ENCODE assay signal across 1 cellular context in genomic region chr2:73828818-73829570, GRCh38.
TF ChIP-seq lines count a peak whose summit lies in the region.

Gene STAMBP, plus strand, starts transcription at chr2:73828961. Its CDS starts 1,896 bp downstream, at chr2:73830857.

TF ChIP-seq in HepG2, 621 proteins besides CTCF, POLR2A, EP300 and RAD21 (continued from another document and continues in another):
- TF ChIP-seq CEBPZ (IDR thresholded peaks at IDR 0.05; ENCODE audit: low read length) = no peak
- TF ChIP-seq IKZF5 (CRISPR knock-in tag; IDR thresholded peaks at IDR 0.05) = peak; percentile 74
- no peak for TF ChIP-seq ZNF205 (CRISPR knock-in tag; IDR thresholded peaks at IDR 0.05)
- no peak for TF ChIP-seq NCOR1 (IDR thresholded peaks at IDR 0.05; ENCODE audit: borderline replicate concordance, low read length)
- peak; percentile 91 for TF ChIP-seq ZSCAN31 (CRISPR knock-in tag; IDR thresholded peaks at IDR 0.05; ENCODE audit: low read depth)
- TF ChIP-seq GTF3A (CRISPR knock-in tag; conservative IDR thresholded peaks at IDR 0.05) = no peak
- no peak for TF ChIP-seq JDP2 (CRISPR knock-in tag; IDR thresholded peaks at IDR 0.05; ENCODE audit: borderline replicate concordance)
- TF ChIP-seq MLX (CRISPR knock-in tag; IDR thresholded peaks at IDR 0.05) = no peak
- no peak for TF ChIP-seq DDIT3 (CRISPR knock-in tag; IDR thresholded peaks at IDR 0.05)
- no peak for TF ChIP-seq ZNF382 (CRISPR knock-in tag; IDR thresholded peaks at IDR 0.05; ENCODE audit: borderline replicate concordance)
- TF ChIP-seq ZNF232 (CRISPR knock-in tag; IDR thresholded peaks at IDR 0.05; ENCODE audit: borderline replicate concordance) = peak; percentile 70
- 0 out of 2 replicates have a peak, but pooled peaks have one; percentile 33 for TF ChIP-seq ZNF136 (CRISPR knock-in tag; IDR thresholded peaks at IDR 0.05; ENCODE audit: low read depth)
- TF ChIP-seq HMGA1 (CRISPR knock-in tag; conservative IDR thresholded peaks at IDR 0.05) = no peak
- no peak for TF ChIP-seq CENPT (CRISPR knock-in tag; IDR thresholded peaks at IDR 0.05; ENCODE audit: low read depth)
- peak; percentile 87 for TF ChIP-seq KDM5A (IDR thresholded peaks at IDR 0.05; ENCODE audit: borderline replicate concordance, low read length)
- TF ChIP-seq ZMYM3 (CRISPR knock-in tag; IDR thresholded peaks at IDR 0.05) = 0 out of 2 replicates have a peak, but pooled peaks have one; percentile 11
- peak; percentile 85 for TF ChIP-seq ZNF501 (CRISPR knock-in tag; IDR thresholded peaks at IDR 0.05)
- TF ChIP-seq ZNF703 (CRISPR knock-in tag; IDR thresholded peaks at IDR 0.05; ENCODE audit: borderline replicate concordance) = no peak
- TF ChIP-seq ELK4 (CRISPR knock-in tag; IDR thresholded peaks at IDR 0.05; ENCODE audit: borderline replicate concordance) = no peak
- TF ChIP-seq SMAD9 (CRISPR knock-in tag; IDR thresholded peaks at IDR 0.05) = no peak
- peak; percentile 40; the same call in 1 of the 2 replicates for TF ChIP-seq ERF (CRISPR knock-in tag; IDR thresholded peaks at IDR 0.05)
- TF ChIP-seq ZNF138 (CRISPR knock-in tag; IDR thresholded peaks at IDR 0.05; ENCODE audit: low read depth) = peak; percentile 85; the same call in 1 of the 2 replicates
- peak; percentile 89 for TF ChIP-seq BRD4 (CRISPR knock-in tag; IDR thresholded peaks at IDR 0.05)
- TF ChIP-seq ZXDC (CRISPR knock-in tag; IDR thresholded peaks at IDR 0.05) = no peak; the same call in 1 of the 2 replicates
- TF ChIP-seq GATAD2A (CRISPR knock-in tag; IDR thresholded peaks at IDR 0.05) = no peak
- TF ChIP-seq ZSCAN12 (CRISPR knock-in tag; IDR thresholded peaks at IDR 0.05) = no peak
- TF ChIP-seq ATF7-NPFF (CRISPR knock-in tag; IDR thresholded peaks at IDR 0.05; ENCODE audit: low read depth) = peak; percentile 71
- 0 out of 2 replicates have a peak, but pooled peaks have one; percentile 11 for TF ChIP-seq ATF3 (CRISPR knock-in tag; IDR thresholded peaks at IDR 0.05)
- TF ChIP-seq KDM2A (CRISPR knock-in tag; IDR thresholded peaks at IDR 0.05; ENCODE audit: borderline replicate concordance, low read depth) = peak; percentile 86
- no peak for TF ChIP-seq ZBTB14 (CRISPR knock-in tag; IDR thresholded peaks at IDR 0.05)
- no peak for TF ChIP-seq SSRP1 (CRISPR knock-in tag; IDR thresholded peaks at IDR 0.05)
- TF ChIP-seq ZNF660 (CRISPR knock-in tag; IDR thresholded peaks at IDR 0.05; ENCODE audit: borderline replicate concordance, low read depth) = no peak
- TF ChIP-seq E2F5 (CRISPR knock-in tag; conservative IDR thresholded peaks at IDR 0.05) = peak; percentile 37; the same call in 1 of the 2 replicates
- peak; percentile 95 for TF ChIP-seq ZFY (CRISPR knock-in tag; IDR thresholded peaks at IDR 0.05)
- TF ChIP-seq FOXP1 (IDR thresholded peaks at IDR 0.05) = no peak
- TF ChIP-seq FOXP1 (CRISPR knock-in tag; IDR thresholded peaks at IDR 0.05) = no peak
- no peak for TF ChIP-seq PRPF4 (IDR thresholded peaks at IDR 0.05; ENCODE audit: low read depth, low read length, poor library complexity, severe bottlenecking)
- no peak for TF ChIP-seq KLF12 (CRISPR knock-in tag; IDR thresholded peaks at IDR 0.05; ENCODE audit: borderline replicate concordance)
- peak; percentile 89; the same call in 1 of the 2 replicates for TF ChIP-seq HES4 (CRISPR knock-in tag; IDR thresholded peaks at IDR 0.05; ENCODE audit: borderline replicate concordance)
- TF ChIP-seq ZFP82 (CRISPR knock-in tag; IDR thresholded peaks at IDR 0.05; ENCODE audit: borderline replicate concordance) = no peak
- peak; percentile 90 for TF ChIP-seq TBX2 (CRISPR knock-in tag; IDR thresholded peaks at IDR 0.05; ENCODE audit: borderline replicate concordance)
- TF ChIP-seq PHB2 (IDR thresholded peaks at IDR 0.05; ENCODE audit: partially characterized antibody) = no peak
- peak; percentile 37; the same call in 1 of the 2 replicates for TF ChIP-seq ARNTL (CRISPR knock-in tag; IDR thresholded peaks at IDR 0.05)
- peak; percentile 47; the same call in 1 of the 2 replicates for TF ChIP-seq MED1 (CRISPR knock-in tag; IDR thresholded peaks at IDR 0.05)
- TF ChIP-seq TRIM24 (CRISPR knock-in tag; IDR thresholded peaks at IDR 0.05) = no peak
- TF ChIP-seq ZNF788 (CRISPR knock-in tag; IDR thresholded peaks at IDR 0.05; ENCODE audit: borderline replicate concordance) = peak; percentile 96; the same call in 1 of the 2 replicates
- TF ChIP-seq NCOA5 (CRISPR knock-in tag; IDR thresholded peaks at IDR 0.05) = no peak
- peak; percentile 44; the same call in 1 of the 2 replicates for TF ChIP-seq HIC2 (CRISPR knock-in tag; IDR thresholded peaks at IDR 0.05; ENCODE audit: low read depth)
- TF ChIP-seq ZNF383 (CRISPR knock-in tag; IDR thresholded peaks at IDR 0.05; ENCODE audit: borderline replicate concordance) = no peak
- no peak for TF ChIP-seq THYN1 (CRISPR knock-in tag; IDR thresholded peaks at IDR 0.05; ENCODE audit: borderline replicate concordance, low read depth)
- TF ChIP-seq PLRG1 (conservative IDR thresholded peaks at IDR 0.05) = no peak
- TF ChIP-seq RBM22 (optimal IDR thresholded peaks at IDR 0.05; ENCODE audit: low read length) = no peak
- no peak for TF ChIP-seq ZNF296 (CRISPR knock-in tag; conservative IDR thresholded peaks at IDR 0.05)
- no peak for TF ChIP-seq SCMH1 (CRISPR knock-in tag; IDR thresholded peaks at IDR 0.05; ENCODE audit: borderline replicate concordance)
- no peak; the same call in 1 of the 2 replicates for TF ChIP-seq HBP1 (CRISPR knock-in tag; IDR thresholded peaks at IDR 0.05; ENCODE audit: low read depth)
- TF ChIP-seq ZZZ3 (CRISPR knock-in tag; IDR thresholded peaks at IDR 0.05; ENCODE audit: borderline replicate concordance) = 0 out of 2 replicates have a peak, but pooled peaks have one; percentile 31
- no peak for TF ChIP-seq ATAD3A (CRISPR knock-in tag; IDR thresholded peaks at IDR 0.05)
- peak; percentile 67 for TF ChIP-seq RNF2 (conservative IDR thresholded peaks at IDR 0.05; ENCODE audit: low read depth)
